Comparison of ENCODE assay signal across 8 cellular contexts in genomic region chr15:79673416-79674123, GRCh38.
DNase-seq lines count a peak whose midpoint lies in the region; ATAC-seq, FAIRE-seq and TF ChIP-seq lines count a peak whose summit lies in the region.
"Had no signal": no experiment of that assay in that cellular context is flagged by ENCODE, and none has a peak within 500 bp of the region (broad histone marks: within the 10 kb centered on the region; RNA-seq: fewer than 3 reads in every experiment).

No MANE protein-coding gene starts in this region.

- peak; percentile 80 for ATAC-seq in HG02938 (IDR thresholded peaks at IDR 0.05; ENCODE audit: unreplicated experiment)
- no peak for ATAC-seq in gastroesophageal sphincter

- H3K4me3 ChIP-seq in neural progenitor cell (no peak overlapping the region), gastroesophageal sphincter (no peak overlapping the region)
- H3K4me3 ChIP-seq: SK-N-MC had no signal

- H3K27me3 ChIP-seq in neural progenitor cell = no peaks in the 10 kb centered on the region
- H3K27me3 ChIP-seq in gastroesophageal sphincter = peaks cover 18% of the 10 kb centered on the region

- H3K4me2 ChIP-seq in neural progenitor cell = peak overlapping the region; percentile 2

- no peaks in the 10 kb centered on the region for H3F3A ChIP-seq in neural progenitor cell (ENCODE audit: low read depth)

- WGBS in gastroesophageal sphincter (ENCODE audit: low coverage in 1 of 2), 2 donors = 21 to 33% methylated on average over 4 of the region's 4 CpGs

- peaks cover 9% of the 10 kb centered on the region for H3K27me3 Mint-ChIP-seq in T-helper 2 cell treated with Interferon-gamma antibody and Interleukin-4, amounts not matched to agents 5 μg/mL and 100 μg/mL, for 36 hours (ENCODE audit: low read depth)
- H3K27me3 Mint-ChIP-seq in neural progenitor cell (ENCODE audit: insufficient read depth, low read depth) (no peaks in the 10 kb centered on the region), nephron progenitor cell (ENCODE audit: low read depth, poor library complexity) (no peaks in the 10 kb centered on the region)

- no peak overlapping the region for H2AFZ ChIP-seq in neural progenitor cell (replicated peaks)

- peaks cover 19% of the 10 kb centered on the region for H3K4me1 ChIP-seq in neural progenitor cell
- no peaks in the 10 kb centered on the region for H3K4me1 ChIP-seq in gastroesophageal sphincter

- H3K4me1 Mint-ChIP-seq in T-helper 2 cell treated with Interferon-gamma antibody and Interleukin-4, amounts not matched to agents 5 μg/mL and 100 μg/mL, for 36 hours (ENCODE audit: low read depth) = peaks cover 3% of the 10 kb centered on the region
- peaks cover 19% of the 10 kb centered on the region for H3K4me1 Mint-ChIP-seq in neural progenitor cell
- peaks cover 6% of the 10 kb centered on the region for H3K4me1 Mint-ChIP-seq in nephron progenitor cell

- DNase-seq in GM19239 (ENCODE audit: insufficient read length, low spot score) (peak; percentile 28), neural progenitor cell (ENCODE audit: low spot score) (peak; percentile 40), epidermal melanocyte (ENCODE audit: insufficient read length, low spot score) (no peak), nephron progenitor cell (no peak)
- DNase-seq in T-helper 2 cell treated with Interferon-gamma antibody and Interleukin-4, amounts not matched to agents 5 μg/mL and 100 μg/mL, for 36 hours (ENCODE audit: low spot score) = peak; percentile 20

- H3K36me3 ChIP-seq in neural progenitor cell (no peaks in the 10 kb centered on the region), gastroesophageal sphincter (no peaks in the 10 kb centered on the region)

- no peak overlapping the region for H3K4me3 Mint-ChIP-seq in T-helper 2 cell treated with Interferon-gamma antibody and Interleukin-4, amounts not matched to agents 5 μg/mL and 100 μg/mL, for 36 hours
- no peak overlapping the region for H3K4me3 Mint-ChIP-seq in neural progenitor cell
- H3K4me3 Mint-ChIP-seq in nephron progenitor cell = no peak overlapping the region

- H3K79me2 ChIP-seq in neural progenitor cell (ENCODE audit: low read depth) = no peaks in the 10 kb centered on the region

- H3K27ac ChIP-seq in neural progenitor cell (no peak overlapping the region), gastroesophageal sphincter (no peak overlapping the region)
- H3K27ac ChIP-seq: SK-N-MC had no signal

- no peak overlapping the region for H3K9ac ChIP-seq in neural progenitor cell

- H4K20me1 ChIP-seq in neural progenitor cell (ENCODE audit: low read depth) = no peaks in the 10 kb centered on the region

- no peak for TF ChIP-seq CTCF in neural progenitor cell (IDR thresholded peaks at IDR 0.05)
- no peak for TF ChIP-seq CTCF in nephron progenitor cell (IDR thresholded peaks at IDR 0.05)
- TF ChIP-seq CTCF in gastroesophageal sphincter (IDR thresholded peaks at IDR 0.05) = no peak

- TF ChIP-seq EP300 in gastroesophageal sphincter (IDR thresholded peaks at IDR 0.05) = no peak

- no peak for TF ChIP-seq POLR2A in gastroesophageal sphincter (IDR thresholded peaks at IDR 0.05)

- no peak overlapping the region for H3K27ac Mint-ChIP-seq in T-helper 2 cell treated with Interferon-gamma antibody and Interleukin-4, amounts not matched to agents 5 μg/mL and 100 μg/mL, for 36 hours
- H3K27ac Mint-ChIP-seq in neural progenitor cell = no peak overlapping the region
- H3K27ac Mint-ChIP-seq in nephron progenitor cell = no peak overlapping the region

- H3K9me3 ChIP-seq in neural progenitor cell (ENCODE audit: low read depth) = no peaks in the 10 kb centered on the region
- no peaks in the 10 kb centered on the region for H3K9me3 ChIP-seq in gastroesophageal sphincter

- H3K36me3 Mint-ChIP-seq in T-helper 2 cell treated with Interferon-gamma antibody and Interleukin-4, amounts not matched to agents 5 μg/mL and 100 μg/mL, for 36 hours (ENCODE audit: low read depth) = no peaks in the 10 kb centered on the region
- H3K36me3 Mint-ChIP-seq in neural progenitor cell (no peaks in the 10 kb centered on the region), nephron progenitor cell (ENCODE audit: low read depth) (no peaks in the 10 kb centered on the region)

- peak; percentile 68 for FAIRE-seq in GM19239 (lab: Jason Lieb, UNC)

- no peaks in the 10 kb centered on the region for H3K9me3 Mint-ChIP-seq in T-helper 2 cell treated with Interferon-gamma antibody and Interleukin-4, amounts not matched to agents 5 μg/mL and 100 μg/mL, for 36 hours
- H3K9me3 Mint-ChIP-seq in neural progenitor cell (no peaks in the 10 kb centered on the region), nephron progenitor cell (no peaks in the 10 kb centered on the region)

Comparison
In these comparisons a context has a peak if more than half of its experiments do, and no peak if none do; other contexts are left out.
1. DNase-seq: peak in GM19239 (single experiment), T-helper 2 cell treated with Interferon-gamma antibody and Interleukin-4, amounts not matched to agents 5 μg/mL and 100 μg/mL, for 36 hours (single experiment) and neural progenitor cell (single experiment); none in epidermal melanocyte (single experiment) and nephron progenitor cell (single experiment).